In the genomic region with DNA sequence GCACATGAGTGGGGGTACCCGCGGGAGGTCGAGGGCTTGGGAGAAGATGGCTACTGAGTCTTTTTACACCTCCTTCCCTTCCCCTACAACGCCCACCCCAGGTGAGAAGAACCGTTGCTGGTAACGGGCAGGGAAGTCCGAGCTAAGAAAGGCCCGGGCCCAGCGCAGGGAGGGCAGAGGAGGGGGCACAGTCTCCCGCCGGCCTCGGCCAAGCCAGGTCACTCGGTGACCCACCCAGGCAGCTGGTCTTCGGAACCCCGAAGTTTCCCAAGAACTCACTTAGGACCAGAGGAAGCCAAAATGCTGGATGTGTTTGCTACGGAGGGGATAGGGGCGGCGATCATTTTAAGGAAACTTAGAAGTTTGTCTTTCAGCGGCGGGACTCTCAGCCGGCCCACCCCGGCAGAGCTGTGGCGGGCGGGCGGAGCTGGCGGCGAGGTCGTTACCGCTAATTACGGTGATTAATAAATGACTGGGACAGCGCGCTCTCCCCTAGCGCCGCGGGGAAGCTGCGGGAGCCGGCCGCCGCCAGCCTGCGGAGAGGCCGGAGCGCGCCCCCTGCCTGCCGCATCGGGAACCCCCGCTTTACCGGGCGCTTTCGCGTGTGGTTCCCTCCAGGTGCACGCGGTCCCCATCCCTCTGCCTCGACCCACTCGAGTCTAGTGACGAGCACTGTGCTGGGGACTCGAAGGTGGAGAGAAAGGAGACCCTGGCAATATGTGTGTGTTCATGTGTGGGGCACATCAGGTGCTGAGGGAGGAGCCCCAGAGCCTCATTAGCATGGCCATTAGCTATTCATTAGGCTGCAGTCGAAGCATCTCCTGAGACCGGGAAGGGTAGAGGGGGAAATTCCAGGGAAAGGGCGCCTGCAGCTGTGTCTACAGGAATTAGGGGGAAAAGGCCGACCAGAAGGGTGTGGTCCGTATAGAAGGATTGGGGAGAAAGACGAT, we compare ENCODE assay signal across 8 cellular contexts. TPM values are rescaled to one million over a fixed set of nuclear protein-coding genes. Genes with fewer than 3 reads are reported as not detected.
A peak's percentile ranks its signal among the peaks of the same experiment; 100 is the strongest.
DNase-seq lines count a peak whose midpoint lies in the region; ATAC-seq and TF ChIP-seq lines count a peak whose summit lies in the region.

No MANE protein-coding gene starts in this region.

- peak overlapping the region; percentile 57 for H3K4me2 ChIP-seq in osteoblast (ENCODE audit: insufficient read depth, low read length)

- H3K4me3 ChIP-seq in NB4 (ENCODE audit: low read depth, low read length) (no peak overlapping the region), fibroblast of villous mesenchyme (ENCODE audit: low read depth, low read length) (peak overlapping the region; percentile 27), osteoblast (ENCODE audit: insufficient read depth, low read length) (peak overlapping the region; percentile 53)

- DNase-seq in NCI-H1092 treated with DMSO at 0.1 percent for 48 hours (lab: John Stamatoyannopoulos, UW) (peak; percentile 30), NCI-H1092 (lab: John Stamatoyannopoulos, UW) (no peak), NB4 (ENCODE audit: low read depth) (no peak), activated T-helper 1 cell treated with Interleukin-2 at 50 U/mL for 16 hours (ENCODE audit: low read depth) (peak; percentile 22), fibroblast of villous mesenchyme (ENCODE audit: low read depth) (peak; percentile 37), osteoblast (ENCODE audit: insufficient read length, low spot score, missing footprints) (peak; percentile 96), NCI-H128 (lab: John Stamatoyannopoulos, UW; ENCODE audit: unreplicated experiment) (no peak)

- H3K4me1 ChIP-seq in osteoblast (ENCODE audit: insufficient read depth, low read length): peaks cover 6% of the 10 kb centered on the region

- no peak overlapping the region for H3K27ac ChIP-seq in osteoblast (ENCODE audit: low read depth, low read length)

- peak; percentile 9 for TF ChIP-seq CTCF in NB4 (IDR thresholded peaks at IDR 0.05; ENCODE audit: low read depth, low read length)
- TF ChIP-seq CTCF in fibroblast of villous mesenchyme (IDR thresholded peaks at IDR 0.05; ENCODE audit: insufficient read depth, low read depth, low read length): peak; percentile 87
- TF ChIP-seq CTCF in osteoblast (IDR thresholded peaks at IDR 0.05; ENCODE audit: extremely low read depth, low read depth, low read length): peak; percentile 64

- no peaks in the 10 kb centered on the region for H3K9me3 ChIP-seq in osteoblast (ENCODE audit: low read depth, low read length)

- no peak for ATAC-seq in HG03378 (IDR thresholded peaks at IDR 0.05; ENCODE audit: unreplicated experiment)

- H3K27me3 ChIP-seq in osteoblast (ENCODE audit: insufficient read depth, low read length): peaks cover 96% of the 10 kb centered on the region

- H2AFZ ChIP-seq in osteoblast (ENCODE audit: low read length): no peak overlapping the region

- TF ChIP-seq POLR2A in NB4 (IDR thresholded peaks at IDR 0.05; ENCODE audit: extremely low read depth, insufficient read length): no peak

- no peaks in the 10 kb centered on the region for H3K36me3 ChIP-seq in osteoblast (ENCODE audit: insufficient read depth, low read length)

- H4K20me1 ChIP-seq in osteoblast (ENCODE audit: insufficient read depth, low read length): no peaks in the 10 kb centered on the region

- H3K79me2 ChIP-seq in osteoblast (ENCODE audit: insufficient read depth, low read length): no peaks in the 10 kb centered on the region

RNA-seq across cellular contexts. Expression of gene ROBO3, which starts 0.9 kb away (rescaled TPM):
- 6.5 and 18.7 TPM in 2 replicates for total RNA-seq in fibroblast of villous mesenchyme
- total RNA-seq in osteoblast: 12.7 and 18.1 TPM in 2 replicates

RNA-seq across cellular contexts. Expression of gene ROBO4, which starts 31.5 kb away (rescaled TPM):
- total RNA-seq in fibroblast of villous mesenchyme (under 0.01 and 0.86 TPM in 2 replicates), osteoblast (0.36 and 0.59 TPM in 2 replicates)

RNA-seq across cellular contexts. Expression of gene HEPN1, which starts 52.9 kb away (rescaled TPM):
- total RNA-seq in fibroblast of villous mesenchyme: not detected in 2 replicates
- under 0.01 TPM in 1 of 2 replicates, not detected in the other for total RNA-seq in osteoblast

Comparison
In these comparisons a context has a peak if more than half of its experiments do, and no peak if none do; other contexts are left out.
1. DNase-seq: peak in NCI-H1092 treated with DMSO at 0.1 percent for 48 hours (single experiment), activated T-helper 1 cell treated with Interleukin-2 at 50 U/mL for 16 hours (single experiment), fibroblast of villous mesenchyme (single experiment) and osteoblast (single experiment); none in NCI-H1092 (single experiment), NB4 (single experiment) and NCI-H128 (single experiment).
2. CTCF ChIP-seq: peak in every context shown above with its lines; median percentile 87 in fibroblast of villous mesenchyme; 64 in osteoblast; 9 in NB4.